In genomic region chr7:149241695-149242094, GRCh38 we compare ENCODE assay signal across 21 cellular contexts. TPM values are rescaled to one million over a fixed set of nuclear protein-coding genes. Genes with fewer than 3 reads are reported as not detected.
A peak's percentile ranks its signal among the peaks of the same experiment; 100 is the strongest.
DNase-seq lines count a peak whose midpoint lies in the region; ATAC-seq and TF ChIP-seq lines count a peak whose summit lies in the region.
"Had no signal": no experiment of that assay in that cellular context is flagged by ENCODE, and none has a peak within 500 bp of the region (broad histone marks: within the 10 kb centered on the region; RNA-seq: fewer than 3 reads in every experiment).

No MANE protein-coding gene starts in this region.

- H3K27me3 ChIP-seq in CD4-positive, alpha-beta T cell (ENCODE audit: control insufficient read depth, insufficient read depth, low read length), result no peaks in the 10 kb centered on the region
- no peaks in the 10 kb centered on the region for H3K27me3 ChIP-seq in DND-41 (ENCODE audit: insufficient read depth, low read length, poor library complexity)
- H3K27me3 ChIP-seq: breast epithelium, left lung had no signal

- ATAC-seq in CD4-positive, alpha-beta T cell (ENCODE audit: poor library complexity), result no peak
- ATAC-seq in DND-41 (ENCODE audit: insufficient read depth, low read depth) (no peak), mucosa of descending colon (peak; percentile 18)
- ATAC-seq: left lung had no signal

- peaks cover 67% of the 10 kb centered on the region for H3K79me2 ChIP-seq in DND-41 (ENCODE audit: insufficient read depth, low read length)

- intact Hi-C loops in CD4-positive, alpha-beta T cell (cut with DNase I, micrococcal nuclease), result loop anchor here in 1 of 2 experiments (2.0 to 10.0 kb wide), 3 partner anchors 45 to 217 kb away; partner anchors contain the start of gene PDIA4
- intact Hi-C loops in activated T-helper 2 cell treated with anti-CD3 and anti-CD28 coated beads, Interferon-gamma antibody, Interleukin-2, Interleukin-4, amounts not matched to agents 10 μg/mL and 5 μg/mL and 100 μg/mL, durations not matched to agents 14 hours and 24 hours and 36 hours (cut with micrococcal nuclease), result loop anchor here (10.0 kb wide), 1 partner anchor 217 kb away; the partner anchor contains the start of gene PDIA4
- intact Hi-C loops in mucosa of descending colon (cut with DNase I, micrococcal nuclease), result no loop called here

- CTCF ChIA-PET in CD4-positive, alpha-beta T cell (lab: Charles Lee), result interaction anchor here (0.7 to 1.2 kb wide), 2 partner anchors 20 to 275 kb away, joined by 4 to 7 read pairs; partner anchors contain the start of gene ZNF783

- POLR2A ChIA-PET in CD4-positive, alpha-beta T cell (lab: Charles Lee), result interaction anchor here (2.8 kb wide), 1 partner anchor 20 kb away, joined by 12 read pairs; the partner anchor contains the start of gene ZNF783

- H3K4me1 Mint-ChIP-seq in CD4-positive, alpha-beta T cell (ENCODE audit: low read depth), result peaks cover 39% of the 10 kb centered on the region
- peaks cover 36% of the 10 kb centered on the region for H3K4me1 Mint-ChIP-seq in activated T-helper 2 cell treated with anti-CD3 and anti-CD28 coated beads, Interferon-gamma antibody, Interleukin-2, Interleukin-4, amounts not matched to agents 10 μg/mL and 5 μg/mL and 100 μg/mL, durations not matched to agents 14 hours and 24 hours and 36 hours (ENCODE audit: low read depth)

- DNase-seq in CD4-positive, alpha-beta T cell, result no peak
- DNase-seq in DND-41, result no peak
- no peak for DNase-seq in activated T-helper 2 cell treated with anti-CD3 and anti-CD28 coated beads, Interferon-gamma antibody, Interleukin-2, Interleukin-4, amounts not matched to agents 10 μg/mL and 5 μg/mL and 100 μg/mL, durations not matched to agents 14 hours and 24 hours and 36 hours (ENCODE audit: low spot score)
- no peak for DNase-seq in mucosa of descending colon
- DNase-seq in NCI-H82 treated with DMSO at 0.1 percent for 48 hours (lab: John Stamatoyannopoulos, UW; ENCODE audit: unreplicated experiment), result no peak
- DNase-seq in stimulated activated CD4-positive, alpha-beta T cell treated with anti-CD3 and anti-CD28 coated beads, Interleukin-12 subunit alpha, Interleukin-12 subunit beta, amount 100 ng/mL, for 4 hours, result no peak
- DNase-seq in NCI-H146 treated with DMSO at 0.1 percent for 48 hours (lab: John Stamatoyannopoulos, UW; ENCODE audit: unreplicated experiment), result no peak
- DNase-seq: activated naive CD8-positive, alpha-beta T cell treated with anti-CD3 and anti-CD28 coated beads, Interleukin-2, amount 10 ng/mL, durations not matched to agents 7 days and 5 days; AML-193; HCEC 1CT; IMR-90; MV-4-11; NCI-H1930; NCI-H345; NK-92 treated with Interleukin-12 subunit alpha and Interleukin-12 subunit beta, amount 100 ng/mL, for 24 hours; stimulated activated CD4-positive, alpha-beta T cell treated with anti-CD3 and anti-CD28 coated beads, Interleukin-2, amount 100 ng/mL, for 48 hours; substantia nigra had no signal

- peaks cover 10% of the 10 kb centered on the region; the same call in 1 of the 2 replicates for H4K20me1 ChIP-seq in DND-41 (ENCODE audit: insufficient read depth, low read length)

- H3K9me3 Mint-ChIP-seq in CD4-positive, alpha-beta T cell, result no peaks in the 10 kb centered on the region
- peaks cover 7% of the 10 kb centered on the region for H3K9me3 Mint-ChIP-seq in activated T-helper 2 cell treated with anti-CD3 and anti-CD28 coated beads, Interferon-gamma antibody, Interleukin-2, Interleukin-4, amounts not matched to agents 10 μg/mL and 5 μg/mL and 100 μg/mL, durations not matched to agents 14 hours and 24 hours and 36 hours

- no peak overlapping the region for H3K27ac Mint-ChIP-seq in CD4-positive, alpha-beta T cell
- H3K27ac Mint-ChIP-seq in activated T-helper 2 cell treated with anti-CD3 and anti-CD28 coated beads, Interferon-gamma antibody, Interleukin-2, Interleukin-4, amounts not matched to agents 10 μg/mL and 5 μg/mL and 100 μg/mL, durations not matched to agents 14 hours and 24 hours and 36 hours, result peak overlapping the region; percentile 17
- H3K27ac Mint-ChIP-seq: activated naive CD8-positive, alpha-beta T cell treated with anti-CD3 and anti-CD28 coated beads, Interleukin-2, amount 10 ng/mL, durations not matched to agents 7 days and 5 days; dendritic cell treated with granulocyte-macrophage colony-stimulating factor and Interleukin-4, amounts not matched to agents 40 ng/mL and 50 ng/mL, for 4 days had no signal

- H3K4me1 ChIP-seq in DND-41 (ENCODE audit: insufficient read depth, low read length), result peaks cover 23% of the 10 kb centered on the region
- H3K4me1 ChIP-seq in mucosa of descending colon (ENCODE audit: low read depth), result peaks cover 10% of the 10 kb centered on the region

- H3K9me3 ChIP-seq in CD4-positive, alpha-beta T cell (ENCODE audit: control insufficient read depth, low read length), result no peaks in the 10 kb centered on the region
- H3K9me3 ChIP-seq in DND-41 (ENCODE audit: insufficient read depth, low read length, severe bottlenecking) (peaks cover 8% of the 10 kb centered on the region), mucosa of descending colon (no peaks in the 10 kb centered on the region)

- no peak for TF ChIP-seq CTCF in CD4-positive, alpha-beta T cell (IDR thresholded peaks at IDR 0.05)
- TF ChIP-seq CTCF in DND-41 (IDR thresholded peaks at IDR 0.05; ENCODE audit: borderline replicate concordance, extremely low read depth, low read length, poor library complexity, severe bottlenecking) (no peak), mucosa of descending colon (IDR thresholded peaks at IDR 0.05) (no peak)

- peak overlapping the region; percentile 93 for H3K4me3 Mint-ChIP-seq in CD4-positive, alpha-beta T cell
- H3K4me3 Mint-ChIP-seq in activated T-helper 2 cell treated with anti-CD3 and anti-CD28 coated beads, Interferon-gamma antibody, Interleukin-2, Interleukin-4, amounts not matched to agents 10 μg/mL and 5 μg/mL and 100 μg/mL, durations not matched to agents 14 hours and 24 hours and 36 hours (ENCODE audit: low read depth), result peak overlapping the region; percentile 91
- H3K4me3 Mint-ChIP-seq: activated naive CD8-positive, alpha-beta T cell treated with anti-CD3 and anti-CD28 coated beads, Interleukin-2, amount 10 ng/mL, durations not matched to agents 7 days and 5 days; dendritic cell treated with granulocyte-macrophage colony-stimulating factor and Interleukin-4, amounts not matched to agents 40 ng/mL and 50 ng/mL, for 4 days had no signal

- peaks cover 21% of the 10 kb centered on the region for H3K36me3 Mint-ChIP-seq in CD4-positive, alpha-beta T cell (ENCODE audit: low read depth)
- peaks cover 26% of the 10 kb centered on the region for H3K36me3 Mint-ChIP-seq in activated T-helper 2 cell treated with anti-CD3 and anti-CD28 coated beads, Interferon-gamma antibody, Interleukin-2, Interleukin-4, amounts not matched to agents 10 μg/mL and 5 μg/mL and 100 μg/mL, durations not matched to agents 14 hours and 24 hours and 36 hours (ENCODE audit: low read depth)

- H3K27me3 Mint-ChIP-seq in CD4-positive, alpha-beta T cell, result peaks cover 4% of the 10 kb centered on the region
- no peaks in the 10 kb centered on the region for H3K27me3 Mint-ChIP-seq in activated T-helper 2 cell treated with anti-CD3 and anti-CD28 coated beads, Interferon-gamma antibody, Interleukin-2, Interleukin-4, amounts not matched to agents 10 μg/mL and 5 μg/mL and 100 μg/mL, durations not matched to agents 14 hours and 24 hours and 36 hours (ENCODE audit: low read depth)
- H3K27me3 Mint-ChIP-seq: activated naive CD8-positive, alpha-beta T cell treated with anti-CD3 and anti-CD28 coated beads, Interleukin-2, amount 10 ng/mL, durations not matched to agents 7 days and 5 days had no signal

- H3K36me3 ChIP-seq in DND-41 (ENCODE audit: insufficient read depth, low read length), result peaks cover 30% of the 10 kb centered on the region
- no peaks in the 10 kb centered on the region for H3K36me3 ChIP-seq in mucosa of descending colon (ENCODE audit: low read depth)
- H3K36me3 ChIP-seq: breast epithelium, left lung had no signal

- no peak overlapping the region for H3K27ac ChIP-seq in CD4-positive, alpha-beta T cell (ENCODE audit: low read depth, low read length)
- H3K27ac ChIP-seq in DND-41 (ENCODE audit: low read length), result no peak overlapping the region
- H3K27ac ChIP-seq: breast epithelium, left lung, parathyroid adenoma had no signal

- H3K4me3 ChIP-seq in DND-41 (ENCODE audit: low read depth in 1 of 2, low read length in 2 of 2), result peak overlapping the region in 1 of 2 experiments; percentile 7; a peak in 1 of 4 replicates
- H3K4me3 ChIP-seq in mucosa of descending colon, result no peak overlapping the region

- H2AFZ ChIP-seq in DND-41 (ENCODE audit: low read depth, low read length), result no peak overlapping the region
- H2AFZ ChIP-seq: parathyroid adenoma had no signal

- no peak overlapping the region for H3K9ac ChIP-seq in DND-41 (ENCODE audit: low read depth, low read length)
- H3K9ac ChIP-seq: parathyroid adenoma had no signal

- peak overlapping the region; percentile 37; the same call in 1 of the 2 replicates for H3K4me2 ChIP-seq in DND-41 (ENCODE audit: insufficient read depth, low read length)

RNA-seq across cellular contexts. Expression of gene ZNF212, which starts 2.2 kb away (rescaled TPM):
- 10 to 100 TPM; 12.1 to 13.2 TPM for total RNA-seq in CD4-positive, alpha-beta T cell
- total RNA-seq in activated T-helper 2 cell treated with anti-CD3 and anti-CD28 coated beads, Interferon-gamma antibody, Interleukin-2, Interleukin-4, amounts not matched to agents 10 μg/mL and 5 μg/mL and 100 μg/mL, durations not matched to agents 14 hours and 24 hours and 36 hours, result 18.4 and 20.1 TPM in 2 replicates
- total RNA-seq in mucosa of descending colon, result 10 to 100 TPM in 2 of 3 donors, 1 to 10 TPM in 1; 9.7 to 12.8 (median 11.9) TPM

RNA-seq across cellular contexts. Expression of gene ZNF783, which starts 20.3 kb away (rescaled TPM):
- 10 to 100 TPM; 27.6 to 29.0 TPM for total RNA-seq in CD4-positive, alpha-beta T cell
- total RNA-seq in activated T-helper 2 cell treated with anti-CD3 and anti-CD28 coated beads, Interferon-gamma antibody, Interleukin-2, Interleukin-4, amounts not matched to agents 10 μg/mL and 5 μg/mL and 100 μg/mL, durations not matched to agents 14 hours and 24 hours and 36 hours, result 25.0 and 26.8 TPM in 2 replicates
- total RNA-seq in mucosa of descending colon, result 10 to 100 TPM in 2 of 3 donors, 1 to 10 TPM in 1; 9.2 to 18.2 (median 12.9) TPM

RNA-seq across cellular contexts. Expression of gene ZNF282, which starts 46.3 kb away (rescaled TPM):
- total RNA-seq in CD4-positive, alpha-beta T cell, result 10 to 100 TPM; 13.3 to 15.6 TPM
- 116 and 118 TPM in 2 replicates for total RNA-seq in activated T-helper 2 cell treated with anti-CD3 and anti-CD28 coated beads, Interferon-gamma antibody, Interleukin-2, Interleukin-4, amounts not matched to agents 10 μg/mL and 5 μg/mL and 100 μg/mL, durations not matched to agents 14 hours and 24 hours and 36 hours
- 10 to 100 TPM; 22.0 to 32.4 (median 28.1) TPM for total RNA-seq in mucosa of descending colon
